17 cellular contexts compared by ENCODE assay signal in the genomic region with DNA sequence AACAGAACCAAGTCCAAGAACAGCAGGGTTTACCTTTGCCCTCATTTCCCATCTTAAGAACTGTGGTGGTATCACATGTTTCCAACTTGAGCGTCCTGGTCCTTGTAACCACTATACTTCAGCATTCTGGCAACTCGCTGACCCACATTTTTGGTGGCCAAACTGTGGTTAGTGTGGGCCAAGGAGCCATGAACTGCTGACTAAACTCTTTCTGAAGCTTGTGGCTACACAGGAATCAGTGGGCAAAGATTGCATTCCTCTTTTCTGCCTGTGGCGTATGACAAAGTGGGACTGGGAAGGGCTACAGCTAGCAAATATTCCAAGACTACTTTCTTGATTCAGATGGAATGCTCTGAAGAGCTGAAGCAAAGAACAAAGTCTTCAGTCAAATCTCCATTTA.
DNase-seq lines count a peak whose midpoint lies in the region; FAIRE-seq and TF ChIP-seq lines count a peak whose summit lies in the region.
"Had no signal": no experiment of that assay in that cellular context is flagged by ENCODE, and none has a peak within 500 bp of the region (broad histone marks: within the 10 kb centered on the region; RNA-seq: fewer than 3 reads in every experiment).

No MANE protein-coding gene starts in this region.

- peak overlapping the region; percentile 47 for H3K27ac Mint-ChIP-seq in astrocyte (ENCODE audit: unreplicated experiment)
- H3K27ac Mint-ChIP-seq: IgD-negative memory B cell; T-helper 2 cell treated with Interferon-gamma antibody and Interleukin-4, amounts not matched to agents 5 μg/mL and 100 μg/mL, for 36 hours had no signal

- no peaks in the 10 kb centered on the region for H3K9me3 ChIP-seq in astrocyte (ENCODE audit: insufficient read depth, low read depth, low read length)
- H3K9me3 ChIP-seq: lower lobe of right lung, neutrophil had no signal

- H3K27ac ChIP-seq in astrocyte (ENCODE audit: low read depth, low read length), result no peak overlapping the region
- H3K27ac ChIP-seq: lower lobe of right lung, neutrophil, RWPE1 had no signal

- H3K27me3 Mint-ChIP-seq in astrocyte (ENCODE audit: low read depth, unreplicated experiment), result no peaks in the 10 kb centered on the region

- H3K79me2 ChIP-seq in astrocyte (ENCODE audit: insufficient read depth, low read length), result no peaks in the 10 kb centered on the region

- TF ChIP-seq POLR2A in GM12892 (IDR thresholded peaks at IDR 0.05; ENCODE audit: low read depth, low read length), result no peak

- no peaks in the 10 kb centered on the region for H3K36me3 Mint-ChIP-seq in astrocyte (ENCODE audit: low read depth, unreplicated experiment)
- H3K36me3 Mint-ChIP-seq: IgD-negative memory B cell had no signal

- H3K36me3 ChIP-seq in astrocyte (ENCODE audit: insufficient read depth, low read length) (no peaks in the 10 kb centered on the region), kidney epithelial cell (ENCODE audit: control insufficient read depth, insufficient read depth, low read length) (no peaks in the 10 kb centered on the region)
- H3K36me3 ChIP-seq: lower lobe of right lung, neutrophil had no signal

- no peak overlapping the region for H3K9ac ChIP-seq in astrocyte (ENCODE audit: low read length)

- no peak overlapping the region for H2AFZ ChIP-seq in astrocyte (ENCODE audit: low read depth, low read length)

- H3K4me1 Mint-ChIP-seq in astrocyte (ENCODE audit: low read depth, unreplicated experiment), result peaks cover 14% of the 10 kb centered on the region
- H3K4me1 Mint-ChIP-seq: IgD-negative memory B cell had no signal

- FAIRE-seq in astrocyte (lab: Jason Lieb, UNC), result peak; percentile 99
- FAIRE-seq in GM12892 (lab: Jason Lieb, UNC), result no peak
- FAIRE-seq: bronchial epithelial cell had no signal

- H4K20me1 ChIP-seq in astrocyte (ENCODE audit: insufficient read depth, low read length), result no peaks in the 10 kb centered on the region

- H3K27me3 ChIP-seq in astrocyte (ENCODE audit: insufficient read depth, low read length) (no peaks in the 10 kb centered on the region), kidney epithelial cell (ENCODE audit: control insufficient read depth, insufficient read depth, low read length) (no peaks in the 10 kb centered on the region)
- H3K27me3 ChIP-seq: neutrophil had no signal

- H3K4me1 ChIP-seq in astrocyte (ENCODE audit: insufficient read depth, low read length), result no peaks in the 10 kb centered on the region
- H3K4me1 ChIP-seq: lower lobe of right lung had no signal

- DNase-seq in ACHN (peak; percentile 44), HS-27A (ENCODE audit: low read depth) (peak; percentile 45), astrocyte (ENCODE audit: low read depth) (peak; percentile 94), kidney epithelial cell (ENCODE audit: low read depth) (peak; percentile 56), GM12892 (ENCODE audit: insufficient read length) (no peak), middle frontal gyrus (ENCODE audit: extremely low spot score, low spot score) (no peak)
- no peak for DNase-seq in activated T-cell treated with anti-CD3 and anti-CD28 coated beads, Interleukin-2, amount 50 U/mL, for 48 hours
- no peak for DNase-seq in activated CD4-positive, alpha-beta T cell treated with anti-CD3 and anti-CD28 coated beads, Interleukin-2, amount 50 U/mL, for 4 hours
- DNase-seq: activated CD4-positive, alpha-beta T cell treated with anti-CD3 and anti-CD28 coated beads, Interleukin-2, amount 50 U/mL, for 1 hour; lower lobe of right lung; NCI-H1694 treated with DMSO at 0.1 percent for 48 hours; NCI-H524 treated with DMSO at 0.1 percent for 48 hours had no signal

- H3K4me3 Mint-ChIP-seq in astrocyte (ENCODE audit: unreplicated experiment), result no peak overlapping the region
- H3K4me3 Mint-ChIP-seq: IgD-negative memory B cell; T-helper 2 cell treated with Interferon-gamma antibody and Interleukin-4, amounts not matched to agents 5 μg/mL and 100 μg/mL, for 36 hours had no signal

- in situ Hi-C loops in ACHN (cut with HindIII; ENCODE audit: low pct_ligation_motif_present, low pct_unique_long_range_greater_than_20kb, low sequenced_read_pairs), result no loop called here

- H3K4me3 ChIP-seq in astrocyte (ENCODE audit: insufficient read depth, low read depth, low read length) (no peak overlapping the region), kidney epithelial cell (ENCODE audit: low read depth, low read length) (no peak overlapping the region)
- H3K4me3 ChIP-seq: lower lobe of right lung had no signal

- no peaks in the 10 kb centered on the region for H3K9me3 Mint-ChIP-seq in astrocyte (ENCODE audit: unreplicated experiment)
- H3K9me3 Mint-ChIP-seq: IgD-negative memory B cell; T-helper 2 cell treated with Interferon-gamma antibody and Interleukin-4, amounts not matched to agents 5 μg/mL and 100 μg/mL, for 36 hours had no signal

- TF ChIP-seq CTCF in astrocyte (IDR thresholded peaks at IDR 0.05; ENCODE audit: insufficient read depth, low read depth, low read length) (no peak), kidney epithelial cell (IDR thresholded peaks at IDR 0.05; ENCODE audit: insufficient read depth, low read length, poor library complexity, severe bottlenecking) (no peak)

- H3K4me2 ChIP-seq in astrocyte (ENCODE audit: low read length), result peak overlapping the region; percentile 11

Comparison
In these comparisons a context has a peak if more than half of its experiments do, and no peak if none do; other contexts are left out.
1. DNase-seq: peak in ACHN (single experiment), HS-27A (single experiment), astrocyte (single experiment) and kidney epithelial cell (single experiment); none in activated T-cell treated with anti-CD3 and anti-CD28 coated beads, Interleukin-2, amount 50 U/mL, for 48 hours (0 of 2), GM12892 (single experiment), middle frontal gyrus (single experiment) and activated CD4-positive, alpha-beta T cell treated with anti-CD3 and anti-CD28 coated beads, Interleukin-2, amount 50 U/mL, for 4 hours (0 of 2).